In the genomic region with DNA sequence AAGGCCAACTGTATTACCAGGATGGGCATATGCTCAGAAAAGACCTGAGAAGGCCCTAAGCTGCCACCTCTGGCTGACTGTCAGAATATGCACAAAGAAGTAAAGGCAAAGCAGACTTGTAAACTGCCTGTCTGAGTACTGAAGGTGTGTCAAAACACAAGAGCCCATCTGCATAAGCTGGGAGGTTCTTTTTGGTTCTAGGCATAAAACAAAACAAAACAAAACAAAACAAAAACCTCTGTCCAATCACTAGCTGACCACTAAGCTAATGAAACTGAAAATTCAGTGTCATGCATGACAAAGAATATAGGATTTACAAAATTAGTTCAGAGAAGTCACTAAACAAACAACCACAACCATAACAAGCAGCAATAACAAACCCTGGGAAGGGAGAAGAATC, we compare ENCODE assay signal across 1 cellular context.
TF ChIP-seq lines count a peak whose summit lies in the region.

No MANE protein-coding gene starts in this region.

TF ChIP-seq in SK-N-SH treated with all-trans-retinoic acid at 6 μM for 48 hours, 23 proteins besides CTCF, POLR2A, EP300 and RAD21 (continued from another document):
- TF ChIP-seq, protein P1, sequence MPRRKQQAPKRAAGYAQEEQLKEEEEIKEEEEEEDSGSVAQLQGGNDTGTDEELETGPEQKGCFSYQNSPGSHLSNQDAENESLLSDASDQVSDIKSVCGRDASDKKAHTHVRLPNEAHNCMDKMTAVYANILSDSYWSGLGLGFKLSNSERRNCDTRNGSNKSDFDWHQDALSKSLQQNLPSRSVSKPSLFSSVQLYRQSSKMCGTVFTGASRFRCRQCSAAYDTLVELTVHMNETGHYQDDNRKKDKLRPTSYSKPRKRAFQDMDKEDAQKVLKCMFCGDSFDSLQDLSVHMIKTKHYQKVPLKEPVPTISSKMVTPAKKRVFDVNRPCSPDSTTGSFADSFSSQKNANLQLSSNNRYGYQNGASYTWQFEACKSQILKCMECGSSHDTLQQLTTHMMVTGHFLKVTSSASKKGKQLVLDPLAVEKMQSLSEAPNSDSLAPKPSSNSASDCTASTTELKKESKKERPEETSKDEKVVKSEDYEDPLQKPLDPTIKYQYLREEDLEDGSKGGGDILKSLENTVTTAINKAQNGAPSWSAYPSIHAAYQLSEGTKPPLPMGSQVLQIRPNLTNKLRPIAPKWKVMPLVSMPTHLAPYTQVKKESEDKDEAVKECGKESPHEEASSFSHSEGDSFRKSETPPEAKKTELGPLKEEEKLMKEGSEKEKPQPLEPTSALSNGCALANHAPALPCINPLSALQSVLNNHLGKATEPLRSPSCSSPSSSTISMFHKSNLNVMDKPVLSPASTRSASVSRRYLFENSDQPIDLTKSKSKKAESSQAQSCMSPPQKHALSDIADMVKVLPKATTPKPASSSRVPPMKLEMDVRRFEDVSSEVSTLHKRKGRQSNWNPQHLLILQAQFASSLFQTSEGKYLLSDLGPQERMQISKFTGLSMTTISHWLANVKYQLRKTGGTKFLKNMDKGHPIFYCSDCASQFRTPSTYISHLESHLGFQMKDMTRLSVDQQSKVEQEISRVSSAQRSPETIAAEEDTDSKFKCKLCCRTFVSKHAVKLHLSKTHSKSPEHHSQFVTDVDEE (CRISPR knock-in tag; IDR thresholded peaks at IDR 0.05), result no peak
- TF ChIP-seq ISL1 (CRISPR knock-in tag; IDR thresholded peaks at IDR 0.05), result no peak
- no peak for TF ChIP-seq GLIS3 (CRISPR knock-in tag; IDR thresholded peaks at IDR 0.05)
- TF ChIP-seq SNAI2 (CRISPR knock-in tag; IDR thresholded peaks at IDR 0.05), result no peak
- TF ChIP-seq ESRRG (CRISPR knock-in tag; IDR thresholded peaks at IDR 0.05), result no peak
- TF ChIP-seq TOX (CRISPR knock-in tag; IDR thresholded peaks at IDR 0.05; ENCODE audit: borderline replicate concordance), result no peak
- no peak for TF ChIP-seq ZC3H10 (CRISPR knock-in tag; IDR thresholded peaks at IDR 0.05)
- TF ChIP-seq, protein P2, sequence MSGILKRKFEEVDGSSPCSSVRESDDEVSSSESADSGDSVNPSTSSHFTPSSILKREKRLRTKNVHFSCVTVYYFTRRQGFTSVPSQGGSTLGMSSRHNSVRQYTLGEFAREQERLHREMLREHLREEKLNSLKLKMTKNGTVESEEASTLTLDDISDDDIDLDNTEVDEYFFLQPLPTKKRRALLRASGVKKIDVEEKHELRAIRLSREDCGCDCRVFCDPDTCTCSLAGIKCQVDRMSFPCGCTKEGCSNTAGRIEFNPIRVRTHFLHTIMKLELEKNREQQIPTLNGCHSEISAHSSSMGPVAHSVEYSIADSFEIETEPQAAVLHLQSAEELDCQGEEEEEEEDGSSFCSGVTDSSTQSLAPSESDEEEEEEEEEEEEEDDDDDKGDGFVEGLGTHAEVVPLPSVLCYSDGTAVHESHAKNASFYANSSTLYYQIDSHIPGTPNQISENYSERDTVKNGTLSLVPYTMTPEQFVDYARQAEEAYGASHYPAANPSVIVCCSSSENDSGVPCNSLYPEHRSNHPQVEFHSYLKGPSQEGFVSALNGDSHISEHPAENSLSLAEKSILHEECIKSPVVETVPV (CRISPR knock-in tag; IDR thresholded peaks at IDR 0.05), result no peak
- no peak for TF ChIP-seq ARNTL (CRISPR knock-in tag; IDR thresholded peaks at IDR 0.05; ENCODE audit: borderline replicate concordance, low read depth)
- no peak for TF ChIP-seq OSR1 (CRISPR knock-in tag; IDR thresholded peaks at IDR 0.05)
- TF ChIP-seq, protein P3, sequence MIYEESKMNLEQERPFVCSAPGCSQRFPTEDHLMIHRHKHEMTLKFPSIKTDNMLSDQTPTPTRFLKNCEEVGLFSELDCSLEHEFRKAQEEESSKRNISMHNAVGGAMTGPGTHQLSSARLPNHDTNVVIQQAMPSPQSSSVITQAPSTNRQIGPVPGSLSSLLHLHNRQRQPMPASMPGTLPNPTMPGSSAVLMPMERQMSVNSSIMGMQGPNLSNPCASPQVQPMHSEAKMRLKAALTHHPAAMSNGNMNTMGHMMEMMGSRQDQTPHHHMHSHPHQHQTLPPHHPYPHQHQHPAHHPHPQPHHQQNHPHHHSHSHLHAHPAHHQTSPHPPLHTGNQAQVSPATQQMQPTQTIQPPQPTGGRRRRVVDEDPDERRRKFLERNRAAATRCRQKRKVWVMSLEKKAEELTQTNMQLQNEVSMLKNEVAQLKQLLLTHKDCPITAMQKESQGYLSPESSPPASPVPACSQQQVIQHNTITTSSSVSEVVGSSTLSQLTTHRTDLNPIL (CRISPR knock-in tag; IDR thresholded peaks at IDR 0.05; ENCODE audit: low read depth), result no peak
- TF ChIP-seq, protein P4, sequence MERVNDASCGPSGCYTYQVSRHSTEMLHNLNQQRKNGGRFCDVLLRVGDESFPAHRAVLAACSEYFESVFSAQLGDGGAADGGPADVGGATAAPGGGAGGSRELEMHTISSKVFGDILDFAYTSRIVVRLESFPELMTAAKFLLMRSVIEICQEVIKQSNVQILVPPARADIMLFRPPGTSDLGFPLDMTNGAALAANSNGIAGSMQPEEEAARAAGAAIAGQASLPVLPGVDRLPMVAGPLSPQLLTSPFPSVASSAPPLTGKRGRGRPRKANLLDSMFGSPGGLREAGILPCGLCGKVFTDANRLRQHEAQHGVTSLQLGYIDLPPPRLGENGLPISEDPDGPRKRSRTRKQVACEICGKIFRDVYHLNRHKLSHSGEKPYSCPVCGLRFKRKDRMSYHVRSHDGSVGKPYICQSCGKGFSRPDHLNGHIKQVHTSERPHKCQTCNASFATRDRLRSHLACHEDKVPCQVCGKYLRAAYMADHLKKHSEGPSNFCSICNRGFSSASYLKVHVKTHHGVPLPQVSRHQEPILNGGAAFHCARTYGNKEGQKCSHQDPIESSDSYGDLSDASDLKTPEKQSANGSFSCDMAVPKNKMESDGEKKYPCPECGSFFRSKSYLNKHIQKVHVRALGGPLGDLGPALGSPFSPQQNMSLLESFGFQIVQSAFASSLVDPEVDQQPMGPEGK (CRISPR knock-in tag; IDR thresholded peaks at IDR 0.05; ENCODE audit: borderline replicate concordance), result no peak
- TF ChIP-seq ZFP3 (CRISPR knock-in tag; IDR thresholded peaks at IDR 0.05), result no peak
- no peak for TF ChIP-seq ZNF565 (CRISPR knock-in tag; conservative IDR thresholded peaks at IDR 0.05; ENCODE audit: low read depth)
- TF ChIP-seq PPARA (CRISPR knock-in tag; IDR thresholded peaks at IDR 0.05; ENCODE audit: borderline replicate concordance), result no peak
- TF ChIP-seq TCF4 (CRISPR knock-in tag; IDR thresholded peaks at IDR 0.05; ENCODE audit: borderline replicate concordance), result no peak
- no peak for TF ChIP-seq ZFP30 (CRISPR knock-in tag; IDR thresholded peaks at IDR 0.05)
- no peak for TF ChIP-seq ZNF70 (CRISPR knock-in tag; IDR thresholded peaks at IDR 0.05)
TF ChIP-seq in SK-N-SH treated with all-trans-retinoic acid at 6 μM for 48 hours: peak in this region for 0.
